9 cellular contexts compared by ENCODE assay signal in the genomic region with DNA sequence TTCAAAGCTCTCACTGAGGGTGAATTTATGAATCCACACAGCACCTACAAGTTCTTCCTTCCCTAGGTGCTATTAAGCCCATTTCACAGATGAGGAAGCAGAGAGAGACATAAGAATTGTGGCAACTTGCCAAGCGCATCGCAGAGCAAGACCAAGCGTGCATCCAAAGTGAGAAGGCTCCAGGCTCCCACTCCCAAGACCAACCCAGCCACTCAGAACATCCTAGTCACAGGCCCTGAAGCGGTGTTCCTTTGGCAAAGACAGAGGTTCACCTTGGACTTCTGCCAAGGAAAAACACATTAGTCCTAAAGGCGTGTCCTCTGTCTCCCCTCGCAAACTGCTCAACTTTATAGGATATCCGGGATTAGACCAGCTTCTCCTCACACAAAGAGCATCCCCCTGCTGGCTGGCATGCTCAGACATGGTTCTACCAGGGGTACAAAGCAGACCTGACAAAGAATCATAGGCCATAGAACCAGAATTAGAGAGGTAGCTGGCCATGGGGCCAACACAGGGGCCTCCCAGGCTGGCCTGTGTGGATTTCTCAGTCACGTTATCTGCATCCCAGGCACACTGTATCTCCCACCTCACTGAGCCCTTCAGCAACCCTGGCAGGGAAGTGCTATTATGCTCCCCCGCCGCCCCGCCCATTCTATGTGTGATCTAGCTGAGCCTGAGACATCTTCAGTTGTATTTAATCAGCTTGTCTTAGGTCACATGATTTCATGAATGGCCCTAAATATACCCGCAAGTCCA.
A peak's percentile ranks its signal among the peaks of the same experiment; 100 is the strongest.
DNase-seq lines count a peak whose midpoint lies in the region; ATAC-seq and TF ChIP-seq lines count a peak whose summit lies in the region.
"Had no signal": no experiment of that assay in that cellular context is flagged by ENCODE, and none has a peak within 500 bp of the region (broad histone marks: within the 10 kb centered on the region; RNA-seq: fewer than 3 reads in every experiment).

No MANE protein-coding gene starts in this region.

- H3K27ac Mint-ChIP-seq in activated naive CD4-positive, alpha-beta T cell treated with anti-CD3 and anti-CD28 coated beads for 36 hours, result peak overlapping the region; percentile 30

- H3K4me1 ChIP-seq in SJCRH30 (no peaks in the 10 kb centered on the region), upper lobe of right lung (peaks cover 16% of the 10 kb centered on the region)

- H3K27me3 Mint-ChIP-seq in activated naive CD4-positive, alpha-beta T cell treated with anti-CD3 and anti-CD28 coated beads for 36 hours (ENCODE audit: low read depth), result no peaks in the 10 kb centered on the region

- no peak overlapping the region for H3K4me3 Mint-ChIP-seq in activated naive CD4-positive, alpha-beta T cell treated with anti-CD3 and anti-CD28 coated beads for 36 hours

- H3K9me3 Mint-ChIP-seq in activated naive CD4-positive, alpha-beta T cell treated with anti-CD3 and anti-CD28 coated beads for 36 hours, result no peaks in the 10 kb centered on the region

- peak; percentile 51 for ATAC-seq in upper lobe of right lung
- no peak for ATAC-seq in HG03354 (IDR thresholded peaks at IDR 0.05; ENCODE audit: poor library complexity, severe bottlenecking, unreplicated experiment)

- peak; percentile 18 for TF ChIP-seq CTCF in fibroblast of pulmonary artery (IDR thresholded peaks at IDR 0.05; ENCODE audit: low read length, missing control alignments)
- peak; percentile 25 for TF ChIP-seq CTCF in upper lobe of right lung (IDR thresholded peaks at IDR 0.05)

- no peak overlapping the region for H3K27ac ChIP-seq in SJCRH30
- no peak overlapping the region for H3K27ac ChIP-seq in upper lobe of right lung

- no peak for DNase-seq in activated naive CD4-positive, alpha-beta T cell treated with anti-CD3 and anti-CD28 coated beads for 36 hours
- no peak for DNase-seq in activated naive CD4-positive, alpha-beta T cell treated with anti-CD3 and anti-CD28 coated beads, Interleukin-2, amount 50 U/mL, for 16 hours
- DNase-seq in SJCRH30 (peak; percentile 16 to 59), fibroblast of pulmonary artery (ENCODE audit: low read depth) (peak; percentile 42), upper lobe of right lung (no peak), NCI-H1930 (lab: John Stamatoyannopoulos, UW) (no peak)
- DNase-seq in stimulated activated CD4-positive, alpha-beta T cell treated with anti-CD3 and anti-CD28 coated beads, Interleukin-2, amount 100 ng/mL, for 48 hours, result no peak
- DNase-seq: DND-41 had no signal

- H3K9me3 ChIP-seq in SJCRH30 (replicated peaks) (no peaks in the 10 kb centered on the region), upper lobe of right lung (no peaks in the 10 kb centered on the region)

- no peak overlapping the region for H3K4me3 ChIP-seq in SJCRH30
- H3K4me3 ChIP-seq in fibroblast of pulmonary artery (replicated peaks; ENCODE audit: low read depth, low read length), result no peak overlapping the region
- H3K4me3 ChIP-seq in upper lobe of right lung, result no peak overlapping the region

- peaks cover 6% of the 10 kb centered on the region for H3K36me3 Mint-ChIP-seq in activated naive CD4-positive, alpha-beta T cell treated with anti-CD3 and anti-CD28 coated beads for 36 hours (ENCODE audit: low read depth)

- peaks cover 84% of the 10 kb centered on the region for H3K4me1 Mint-ChIP-seq in activated naive CD4-positive, alpha-beta T cell treated with anti-CD3 and anti-CD28 coated beads for 36 hours (ENCODE audit: low read depth)

- no peaks in the 10 kb centered on the region for H3K27me3 ChIP-seq in SJCRH30
- no peaks in the 10 kb centered on the region for H3K27me3 ChIP-seq in upper lobe of right lung

- H3K36me3 ChIP-seq in SJCRH30, result no peaks in the 10 kb centered on the region
- no peaks in the 10 kb centered on the region for H3K36me3 ChIP-seq in upper lobe of right lung

- CTCF ChIA-PET in activated naive CD4-positive, alpha-beta T cell treated with anti-CD3 and anti-CD28 coated beads for 36 hours (lab: Charles Lee), result interaction anchor here (1.0 to 1.2 kb wide), 2 partner anchors 9 to 29 kb away, joined by 3 read pairs; no protein-coding TSS in a partner anchor

- intact Hi-C loops in activated naive CD4-positive, alpha-beta T cell treated with anti-CD3 and anti-CD28 coated beads for 36 hours (cut with micrococcal nuclease), result loop anchor here (2.0 kb wide), 1 partner anchor 159 kb away; a partner anchor contains a TSS
- intact Hi-C loops in upper lobe of right lung (cut with DNase I), result no loop called here

Comparison
In these comparisons a context has a peak if more than half of its experiments do, and no peak if none do; other contexts are left out.
1. DNase-seq: peak in SJCRH30 (2 of 2) and fibroblast of pulmonary artery (single experiment); none in activated naive CD4-positive, alpha-beta T cell treated with anti-CD3 and anti-CD28 coated beads for 36 hours (single experiment), activated naive CD4-positive, alpha-beta T cell treated with anti-CD3 and anti-CD28 coated beads, Interleukin-2, amount 50 U/mL, for 16 hours (single experiment), upper lobe of right lung (single experiment), stimulated activated CD4-positive, alpha-beta T cell treated with anti-CD3 and anti-CD28 coated beads, Interleukin-2, amount 100 ng/mL, for 48 hours (0 of 2) and NCI-H1930 (0 of 2).